In genomic region chr18:48785686-48786470, GRCh38 we compare ENCODE assay signal across 12 cellular contexts.
DNase-seq lines count a peak whose midpoint lies in the region; ATAC-seq and TF ChIP-seq lines count a peak whose summit lies in the region.
"Had no signal": no experiment of that assay in that cellular context is flagged by ENCODE, and none has a peak within 500 bp of the region (broad histone marks: within the 10 kb centered on the region; RNA-seq: fewer than 3 reads in every experiment).

No MANE protein-coding gene starts in this region.

- DNase-seq in ascending aorta (ENCODE audit: low spot score in 2 of 2) (peak in 1 of 2 donors; percentile 59), osteocyte (ENCODE audit: extremely low spot score, unreplicated experiment) (no peak)
- DNase-seq in CD4-positive, alpha-beta memory T cell = no peak
- no peak for DNase-seq in activated CD4-positive, CD25-positive, alpha-beta regulatory T cell (lab: John Stamatoyannopoulos, UW)
- no peak for DNase-seq in activated T-cell treated with anti-CD3 and anti-CD28 coated beads, Interleukin-2, amount 50 U/mL, for 48 hours
- DNase-seq: AML-193, NCI-H2029 treated with DMSO at 0.1 percent for 48 hours, NCI-H524 treated with DMSO at 0.1 percent for 48 hours, WERI-Rb-1 had no signal

- H3K9ac ChIP-seq in BLaER1 treated with 17β-estradiol and CSF1 and Interleukin-3, amounts not matched to agents 10 nM and 100 nM = peak overlapping the region in 9 of 11 experiments; percentile 43 to 73 (median 61); a peak in 18 of 22 replicates

- H3K9me3 Mint-ChIP-seq in osteocyte (ENCODE audit: unreplicated experiment) = no peaks in the 10 kb centered on the region
- no peaks in the 10 kb centered on the region for H3K9me3 Mint-ChIP-seq in CD4-positive, alpha-beta memory T cell
- H3K9me3 Mint-ChIP-seq: activated naive CD4-positive, alpha-beta T cell treated with anti-CD3 and anti-CD28 coated beads, Interleukin-2, amount 50 U/mL, for 24 hours had no signal

- peaks cover 72% of the 10 kb centered on the region for H3K4me1 Mint-ChIP-seq in osteocyte (ENCODE audit: unreplicated experiment)
- peaks cover 13 to 20% (median 15%) of the 10 kb centered on the region in 4 donors for H3K4me1 Mint-ChIP-seq in CD4-positive, alpha-beta memory T cell

- no peaks in the 10 kb centered on the region for H3K9me3 ChIP-seq in BLaER1 treated with 17β-estradiol and CSF1 and Interleukin-3, amounts not matched to agents 10 nM and 100 nM (replicated peaks in 1 of 11)
- no peaks in the 10 kb centered on the region for H3K9me3 ChIP-seq in ascending aorta
- no peaks in the 10 kb centered on the region for H3K9me3 ChIP-seq in CD4-positive, alpha-beta memory T cell (ENCODE audit: control insufficient read depth in 1 of 2, low read length in 2 of 2)

- CTCF ChIA-PET in CD4-positive, alpha-beta memory T cell (lab: Charles Lee; ENCODE audit: partially characterized antibody) = no interaction called here

- H4K20me1 ChIP-seq in BLaER1 treated with 17β-estradiol and CSF1 and Interleukin-3, amounts not matched to agents 10 nM and 100 nM = peaks cover 0 to 67% (median 0%) of the 10 kb centered on the region in 11 experiments; a peak in 6 of 22 replicates

- peak overlapping the region in 9 of 11 experiments; percentile 57 to 80 (median 73); a peak in 19 of 22 replicates for H3K27ac ChIP-seq in BLaER1 treated with 17β-estradiol and CSF1 and Interleukin-3, amounts not matched to agents 10 nM and 100 nM
- H3K27ac ChIP-seq in ascending aorta = peak overlapping the region; percentile 94 to 95
- H3K27ac ChIP-seq in CD4-positive, alpha-beta memory T cell (ENCODE audit: low read depth, low read length) = no peak overlapping the region
- H3K27ac ChIP-seq: WERI-Rb-1 had no signal

- no peak for TF ChIP-seq CTCF in ascending aorta (IDR thresholded peaks at IDR 0.05)
- TF ChIP-seq CTCF in osteocyte (IDR thresholded peaks at IDR 0.05) = no peak

- H3K36me3 Mint-ChIP-seq in osteocyte (ENCODE audit: unreplicated experiment) = peaks cover 27% of the 10 kb centered on the region
- H3K36me3 Mint-ChIP-seq in CD4-positive, alpha-beta memory T cell = no peaks in the 10 kb centered on the region
- H3K36me3 Mint-ChIP-seq: activated naive CD4-positive, alpha-beta T cell treated with anti-CD3 and anti-CD28 coated beads, Interleukin-2, amount 50 U/mL, for 24 hours had no signal

- peaks cover 0 to 11% (median 0%) of the 10 kb centered on the region in 11 experiments; a peak in 1 of 22 replicates for H3K36me3 ChIP-seq in BLaER1 treated with 17β-estradiol and CSF1 and Interleukin-3, amounts not matched to agents 10 nM and 100 nM
- no peaks in the 10 kb centered on the region for H3K36me3 ChIP-seq in ascending aorta
- H3K36me3 ChIP-seq in CD4-positive, alpha-beta memory T cell (ENCODE audit: insufficient read depth, low read length) = no peaks in the 10 kb centered on the region

- peaks cover 0 to 9% (median 0%) of the 10 kb centered on the region in 11 experiments; a peak in 1 of 22 replicates for H3K27me3 ChIP-seq in BLaER1 treated with 17β-estradiol and CSF1 and Interleukin-3, amounts not matched to agents 10 nM and 100 nM
- no peaks in the 10 kb centered on the region for H3K27me3 ChIP-seq in ascending aorta
- no peaks in the 10 kb centered on the region for H3K27me3 ChIP-seq in CD4-positive, alpha-beta memory T cell (ENCODE audit: insufficient read depth, low read length)

- peak overlapping the region; percentile 87 for H3K27ac Mint-ChIP-seq in osteocyte (ENCODE audit: unreplicated experiment)
- peak overlapping the region in 2 of 7 donors; percentile 10 to 20 for H3K27ac Mint-ChIP-seq in CD4-positive, alpha-beta memory T cell
- H3K27ac Mint-ChIP-seq: activated naive CD4-positive, alpha-beta T cell treated with anti-CD3 and anti-CD28 coated beads, Interleukin-2, amount 50 U/mL, for 24 hours had no signal

- no peak overlapping the region for H3K4me3 Mint-ChIP-seq in osteocyte (ENCODE audit: unreplicated experiment)
- H3K4me3 Mint-ChIP-seq in CD4-positive, alpha-beta memory T cell = no peak overlapping the region
- H3K4me3 Mint-ChIP-seq: activated naive CD4-positive, alpha-beta T cell treated with anti-CD3 and anti-CD28 coated beads, Interleukin-2, amount 50 U/mL, for 24 hours had no signal

- H3K4me1 ChIP-seq in BLaER1 treated with 17β-estradiol and CSF1 and Interleukin-3, amounts not matched to agents 10 nM and 100 nM = peaks cover 87 to 95% (median 92%) of the 10 kb centered on the region in 10 experiments
- H3K4me1 ChIP-seq in ascending aorta = peaks cover 33 to 80% of the 10 kb centered on the region in 2 donors
- peaks cover 23% of the 10 kb centered on the region for H3K4me1 ChIP-seq in CD4-positive, alpha-beta memory T cell (ENCODE audit: insufficient read depth, low read length)

- H3K27me3 Mint-ChIP-seq in osteocyte (ENCODE audit: unreplicated experiment) = no peaks in the 10 kb centered on the region
- H3K27me3 Mint-ChIP-seq in CD4-positive, alpha-beta memory T cell = no peaks in the 10 kb centered on the region
- H3K27me3 Mint-ChIP-seq: activated naive CD4-positive, alpha-beta T cell treated with anti-CD3 and anti-CD28 coated beads, Interleukin-2, amount 50 U/mL, for 24 hours had no signal

- H3K4me3 ChIP-seq in BLaER1 treated with 17β-estradiol and CSF1 and Interleukin-3, amounts not matched to agents 10 nM and 100 nM = peak overlapping the region in 8 of 10 experiments; percentile 1 to 25 (median 16); a peak in 7 of 20 replicates
- H3K4me3 ChIP-seq in ascending aorta = no peak overlapping the region
- no peak overlapping the region for H3K4me3 ChIP-seq in CD4-positive, alpha-beta memory T cell (ENCODE audit: low read length in 2 of 2)

- peak overlapping the region; percentile 67 to 99 (median 93) for H3K4me2 ChIP-seq in BLaER1 treated with 17β-estradiol and CSF1 and Interleukin-3, amounts not matched to agents 10 nM and 100 nM

- POLR2A ChIA-PET in CD4-positive, alpha-beta memory T cell (lab: Charles Lee; ENCODE audit: partially characterized antibody) = interaction anchor here (0.8 to 1.4 kb wide), 4 partner anchors 17 to 148 kb away, joined by 3 read pairs; no protein-coding TSS in a partner anchor

- ATAC-seq in GM18858 (IDR thresholded peaks at IDR 0.05; ENCODE audit: unreplicated experiment) = peak; percentile 10

- intact Hi-C loops in ascending aorta (cut with DNase I) = no loop called here
- intact Hi-C loops in CD4-positive, alpha-beta memory T cell (cut with micrococcal nuclease) = no loop called here

Comparison
In these comparisons a context has a peak if more than half of its experiments do, and no peak if none do; other contexts are left out.
1. H3K4me3 ChIP-seq: peak in BLaER1 treated with 17β-estradiol and CSF1 and Interleukin-3, amounts not matched to agents 10 nM and 100 nM (8 of 10); none in ascending aorta (0 of 2) and CD4-positive, alpha-beta memory T cell (0 of 2).